In genomic region chr4:7744131-7744804, GRCh38 we compare ENCODE assay signal across 1 cellular context.
TF ChIP-seq lines count a peak whose summit lies in the region.

No MANE protein-coding gene starts in this region.

TF ChIP-seq in IMR-90, 13 proteins besides CTCF, POLR2A, EP300 and RAD21 (continued from another document):
- TF ChIP-seq USF2 (IDR thresholded peaks at IDR 0.05; ENCODE audit: low read depth, low read length) (no peak), CHD1 (IDR thresholded peaks at IDR 0.05; ENCODE audit: low read depth, low read length) (no peak)
